Comparison of ENCODE assay signal across 2 cellular contexts in the genomic region with DNA sequence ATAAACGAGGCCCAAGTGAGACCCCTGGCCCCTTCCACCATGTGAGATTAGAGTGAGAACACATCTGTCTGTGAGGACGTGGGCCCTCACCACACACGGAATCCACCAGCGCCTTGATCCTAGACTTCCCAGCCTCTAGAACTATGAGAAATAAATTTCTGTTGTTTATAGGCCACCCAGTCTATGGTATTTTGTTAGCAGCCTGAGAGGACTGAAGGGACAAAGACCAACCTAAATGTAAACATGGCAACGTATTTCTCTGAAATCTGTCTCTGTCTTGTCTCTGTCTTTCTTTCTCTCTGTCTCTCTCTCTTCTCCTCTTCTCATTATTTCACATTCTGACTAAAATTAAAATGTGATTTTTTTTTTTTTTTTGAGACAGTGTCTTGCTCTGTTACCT.
TF ChIP-seq lines count a peak whose summit lies in the region.

No MANE protein-coding gene starts in this region.

TF ChIP-seq in HepG2, 621 proteins besides CTCF, POLR2A, EP300 and RAD21 (continues in another document):
- no peak for TF ChIP-seq ATF5 (CRISPR knock-in tag; IDR thresholded peaks at IDR 0.05; ENCODE audit: low read depth)
- no peak for TF ChIP-seq ZNF761 (CRISPR knock-in tag; conservative IDR thresholded peaks at IDR 0.05)
- TF ChIP-seq, protein P1, sequence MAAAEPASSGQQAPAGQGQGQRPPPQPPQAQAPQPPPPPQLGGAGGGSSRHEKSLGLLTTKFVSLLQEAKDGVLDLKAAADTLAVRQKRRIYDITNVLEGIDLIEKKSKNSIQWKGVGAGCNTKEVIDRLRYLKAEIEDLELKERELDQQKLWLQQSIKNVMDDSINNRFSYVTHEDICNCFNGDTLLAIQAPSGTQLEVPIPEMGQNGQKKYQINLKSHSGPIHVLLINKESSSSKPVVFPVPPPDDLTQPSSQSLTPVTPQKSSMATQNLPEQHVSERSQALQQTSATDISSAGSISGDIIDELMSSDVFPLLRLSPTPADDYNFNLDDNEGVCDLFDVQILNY (CRISPR knock-in tag; conservative IDR thresholded peaks at IDR 0.05) = no peak
- TF ChIP-seq THYN1 (CRISPR knock-in tag; IDR thresholded peaks at IDR 0.05; ENCODE audit: borderline replicate concordance, low read depth) = no peak
- TF ChIP-seq ARID5B (CRISPR knock-in tag; IDR thresholded peaks at IDR 0.05) = 0 out of 2 replicates have a peak, but pooled peaks have one; percentile 44
- TF ChIP-seq JUND (CRISPR knock-in tag; IDR thresholded peaks at IDR 0.05) = no peak
- no peak for TF ChIP-seq ZNF615 (CRISPR knock-in tag; IDR thresholded peaks at IDR 0.05; ENCODE audit: borderline replicate concordance)
- no peak for TF ChIP-seq TMF1 (CRISPR knock-in tag; IDR thresholded peaks at IDR 0.05; ENCODE audit: low read depth)
- peak; percentile 71 for TF ChIP-seq FOXA3 (CRISPR knock-in tag; IDR thresholded peaks at IDR 0.05)
- TF ChIP-seq, protein P2, sequence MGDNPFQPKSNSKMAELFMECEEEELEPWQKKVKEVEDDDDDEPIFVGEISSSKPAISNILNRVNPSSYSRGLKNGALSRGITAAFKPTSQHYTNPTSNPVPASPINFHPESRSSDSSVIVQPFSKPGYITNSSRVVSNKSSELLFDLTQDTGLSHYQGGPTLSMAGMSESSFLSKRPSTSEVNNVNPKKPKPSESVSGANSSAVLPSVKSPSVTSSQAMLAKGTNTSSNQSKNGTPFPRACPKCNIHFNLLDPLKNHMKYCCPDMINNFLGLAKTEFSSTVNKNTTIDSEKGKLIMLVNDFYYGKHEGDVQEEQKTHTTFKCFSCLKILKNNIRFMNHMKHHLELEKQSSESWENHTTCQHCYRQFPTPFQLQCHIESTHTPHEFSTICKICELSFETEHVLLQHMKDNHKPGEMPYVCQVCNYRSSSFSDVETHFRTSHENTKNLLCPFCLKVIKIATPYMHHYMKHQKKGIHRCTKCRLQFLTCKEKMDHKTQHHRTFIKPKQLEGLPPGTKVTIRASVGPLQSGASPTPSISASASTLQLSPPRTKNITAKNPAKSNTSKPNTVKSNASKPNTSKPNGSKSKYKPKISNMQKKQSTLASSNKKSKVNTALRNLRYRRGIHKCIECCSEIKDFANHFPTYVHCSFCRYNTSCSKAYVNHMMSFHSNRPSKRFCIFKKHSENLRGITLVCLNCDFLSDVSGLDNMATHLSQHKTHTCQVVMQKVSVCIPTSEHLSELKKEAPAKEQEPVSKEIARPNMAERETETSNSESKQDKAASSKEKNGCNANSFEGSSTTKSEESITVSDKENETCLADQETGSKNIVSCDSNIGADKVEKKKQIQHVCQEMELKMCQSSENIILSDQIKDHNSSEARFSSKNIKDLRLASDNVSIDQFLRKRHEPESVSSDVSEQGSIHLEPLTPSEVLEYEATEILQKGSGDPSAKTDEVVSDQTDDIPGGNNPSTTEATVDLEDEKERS (CRISPR knock-in tag; IDR thresholded peaks at IDR 0.05) = no peak
- TF ChIP-seq ZNF564 (CRISPR knock-in tag; IDR thresholded peaks at IDR 0.05) = peak; percentile 68; the same call in 1 of the 2 replicates
- no peak for TF ChIP-seq BCLAF1 (IDR thresholded peaks at IDR 0.05)
- peak; percentile 46 for TF ChIP-seq HNF4A (CRISPR knock-in tag; IDR thresholded peaks at IDR 0.05)
- TF ChIP-seq LCORL (IDR thresholded peaks at IDR 0.05) = no peak
- TF ChIP-seq LCORL (CRISPR knock-in tag; IDR thresholded peaks at IDR 0.05) = no peak

TF ChIP-seq in GM23338, 12 proteins besides CTCF, POLR2A, EP300 and RAD21:
- TF ChIP-seq CREB1 (CRISPR knock-in tag; IDR thresholded peaks at IDR 0.05; ENCODE audit: low read depth) (no peak), ZNF462 (CRISPR knock-in tag; IDR thresholded peaks at IDR 0.05) (no peak), ZNF114 (CRISPR knock-in tag; IDR thresholded peaks at IDR 0.05) (no peak), ZNF331 (CRISPR knock-in tag; IDR thresholded peaks at IDR 0.05; ENCODE audit: low read depth) (no peak), POLR2AphosphoS5 (IDR thresholded peaks at IDR 0.05; ENCODE audit: low read depth) (no peak), EZH2phosphoT487 (IDR thresholded peaks at IDR 0.05; ENCODE audit: unreplicated experiment) (no peak), STAT1 (IDR thresholded peaks at IDR 0.05; ENCODE audit: unreplicated experiment) (no peak), NANOG (IDR thresholded peaks at IDR 0.05; ENCODE audit: borderline replicate concordance) (no peak), JUNB (IDR thresholded peaks at IDR 0.05; ENCODE audit: unreplicated experiment) (no peak), ETS1 (IDR thresholded peaks at IDR 0.05) (no peak), EZH2 (IDR thresholded peaks at IDR 0.05; ENCODE audit: low read depth, unreplicated experiment) (no peak)
- TF ChIP-seq, protein P3, sequence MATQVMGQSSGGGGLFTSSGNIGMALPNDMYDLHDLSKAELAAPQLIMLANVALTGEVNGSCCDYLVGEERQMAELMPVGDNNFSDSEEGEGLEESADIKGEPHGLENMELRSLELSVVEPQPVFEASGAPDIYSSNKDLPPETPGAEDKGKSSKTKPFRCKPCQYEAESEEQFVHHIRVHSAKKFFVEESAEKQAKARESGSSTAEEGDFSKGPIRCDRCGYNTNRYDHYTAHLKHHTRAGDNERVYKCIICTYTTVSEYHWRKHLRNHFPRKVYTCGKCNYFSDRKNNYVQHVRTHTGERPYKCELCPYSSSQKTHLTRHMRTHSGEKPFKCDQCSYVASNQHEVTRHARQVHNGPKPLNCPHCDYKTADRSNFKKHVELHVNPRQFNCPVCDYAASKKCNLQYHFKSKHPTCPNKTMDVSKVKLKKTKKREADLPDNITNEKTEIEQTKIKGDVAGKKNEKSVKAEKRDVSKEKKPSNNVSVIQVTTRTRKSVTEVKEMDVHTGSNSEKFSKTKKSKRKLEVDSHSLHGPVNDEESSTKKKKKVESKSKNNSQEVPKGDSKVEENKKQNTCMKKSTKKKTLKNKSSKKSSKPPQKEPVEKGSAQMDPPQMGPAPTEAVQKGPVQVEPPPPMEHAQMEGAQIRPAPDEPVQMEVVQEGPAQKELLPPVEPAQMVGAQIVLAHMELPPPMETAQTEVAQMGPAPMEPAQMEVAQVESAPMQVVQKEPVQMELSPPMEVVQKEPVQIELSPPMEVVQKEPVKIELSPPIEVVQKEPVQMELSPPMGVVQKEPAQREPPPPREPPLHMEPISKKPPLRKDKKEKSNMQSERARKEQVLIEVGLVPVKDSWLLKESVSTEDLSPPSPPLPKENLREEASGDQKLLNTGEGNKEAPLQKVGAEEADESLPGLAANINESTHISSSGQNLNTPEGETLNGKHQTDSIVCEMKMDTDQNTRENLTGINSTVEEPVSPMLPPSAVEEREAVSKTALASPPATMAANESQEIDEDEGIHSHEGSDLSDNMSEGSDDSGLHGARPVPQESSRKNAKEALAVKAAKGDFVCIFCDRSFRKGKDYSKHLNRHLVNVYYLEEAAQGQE (IDR thresholded peaks at IDR 0.05; ENCODE audit: unreplicated experiment) = no peak
